1 cellular context compared by ENCODE assay signal in genomic region chr22:20702546-20703413, GRCh38.
A peak's percentile ranks its signal among the peaks of the same experiment; 100 is the strongest.
TF ChIP-seq lines count a peak whose summit lies in the region.
"Not testable (repeated sequence)": the region's sequence is repeated elsewhere in the genome, so short reads cannot be mapped to it uniquely, and the experiment has no call there.

No MANE protein-coding gene starts in this region.

TF ChIP-seq in HepG2, 621 proteins besides CTCF, POLR2A, EP300 and RAD21 (continued from another document):
- TF ChIP-seq ZNF18 (CRISPR knock-in tag; IDR thresholded peaks at IDR 0.05; ENCODE audit: insufficient replicate concordance) (peak; percentile 37), SAP130 (CRISPR knock-in tag; IDR thresholded peaks at IDR 0.05; ENCODE audit: low read depth) (peak; percentile 18; the same call in 1 of the 2 replicates), TBX2 (CRISPR knock-in tag; IDR thresholded peaks at IDR 0.05; ENCODE audit: borderline replicate concordance) (peak; percentile 16; the same call in 1 of the 2 replicates), ARID4A (CRISPR knock-in tag; IDR thresholded peaks at IDR 0.05; ENCODE audit: borderline replicate concordance) (peak; percentile 33; the same call in 1 of the 2 replicates), ZNF687 (CRISPR knock-in tag; IDR thresholded peaks at IDR 0.05) (peak; percentile 8), ZFY (CRISPR knock-in tag; IDR thresholded peaks at IDR 0.05) (peak; percentile 9; the same call in 1 of the 2 replicates), ZFX (CRISPR knock-in tag; IDR thresholded peaks at IDR 0.05; ENCODE audit: low read depth) (peak; percentile 54), DRAP1 (CRISPR knock-in tag; IDR thresholded peaks at IDR 0.05) (peak; percentile 62; the same call in 1 of the 2 replicates), GMEB1 (CRISPR knock-in tag; IDR thresholded peaks at IDR 0.05; ENCODE audit: borderline replicate concordance) (0 out of 2 replicates have a peak, but pooled peaks have one; percentile 36), ZNF160 (CRISPR knock-in tag; IDR thresholded peaks at IDR 0.05) (0 out of 2 replicates have a peak, but pooled peaks have one; percentile 47), TFAP4 (IDR thresholded peaks at IDR 0.05; ENCODE audit: borderline replicate concordance, low read depth) (0 out of 2 replicates have a peak, but pooled peaks have one; percentile 14), HNRNPLL (IDR thresholded peaks at IDR 0.05; ENCODE audit: low read depth, low read length, poor library complexity, severe bottlenecking) (peak; percentile 31), ZBTB14 (CRISPR knock-in tag; IDR thresholded peaks at IDR 0.05) (peak; percentile 90), ZNF800 (CRISPR knock-in tag; IDR thresholded peaks at IDR 0.05) (peak; percentile 24; the same call in 1 of the 2 replicates), SP4 (CRISPR knock-in tag; IDR thresholded peaks at IDR 0.05) (peak; percentile 74), GABPA (IDR thresholded peaks at IDR 0.05; ENCODE audit: low read depth, low read length) (0 out of 2 replicates have a peak, but pooled peaks have one; percentile 21)
- TF ChIP-seq GABPA (CRISPR knock-in tag; IDR thresholded peaks at IDR 0.05; ENCODE audit: low read depth), result not testable (repeated sequence)
